8 cellular contexts compared by ENCODE assay signal in genomic region chr2:219552382-219553167, GRCh38. TPM values are rescaled to one million over a fixed set of nuclear protein-coding genes. Genes with fewer than 3 reads are reported as not detected.
DNase-seq lines count a peak whose midpoint lies in the region; ATAC-seq and TF ChIP-seq lines count a peak whose summit lies in the region.

No MANE protein-coding gene starts in this region.

- H3K4me3 Mint-ChIP-seq in activated T-cell treated with anti-CD3 and anti-CD28 coated beads, Interleukin-2, amount 50 U/mL, for 24 hours, result peak overlapping the region; percentile 66

- peak; percentile 63 for DNase-seq in NOMO-1 treated with DMSO at 0.1 percent for 48 hours (lab: John Stamatoyannopoulos, UW; ENCODE audit: unreplicated experiment)
- peak; percentile 92 for DNase-seq in activated T-cell treated with anti-CD3 and anti-CD28 coated beads, Interleukin-2, amount 50 U/mL, for 24 hours
- peak; percentile 97 for DNase-seq in esophagus muscularis mucosa (ENCODE audit: extremely low spot score)
- peak; percentile 54 to 63 for DNase-seq in stimulated activated CD8-positive, alpha-beta memory T cell treated with anti-CD3 and anti-CD28 coated beads, Interleukin-4, amount 100 ng/mL, for 4 hours (ENCODE audit: low read depth in 2 of 2, low spot score in 1 of 2)

- H3K36me3 Mint-ChIP-seq in activated T-cell treated with anti-CD3 and anti-CD28 coated beads, Interleukin-2, amount 50 U/mL, for 24 hours (ENCODE audit: low read depth), result no peaks in the 10 kb centered on the region

- H3K4me1 ChIP-seq in BLaER1 treated with 17β-estradiol and CSF1 and Interleukin-3, amounts not matched to agents 10 nM and 100 nM, result peaks cover 0 to 13% (median 9%) of the 10 kb centered on the region in 10 experiments; a peak in 14 of 20 replicates
- peaks cover 18 to 28% (median 26%) of the 10 kb centered on the region in 4 donors for H3K4me1 ChIP-seq in esophagus muscularis mucosa
- H3K4me1 ChIP-seq in muscle layer of duodenum (ENCODE audit: control insufficient read depth in 1 of 2, insufficient read depth in 2 of 2, low read length in 2 of 2), result peaks cover 3 to 19% of the 10 kb centered on the region in 2 donors

- H3K4me2 ChIP-seq in BLaER1 treated with 17β-estradiol and CSF1 and Interleukin-3, amounts not matched to agents 10 nM and 100 nM, result peak overlapping the region; percentile 77 to 86 (median 83)

- H3K36me3 ChIP-seq in BLaER1 treated with 17β-estradiol and CSF1 and Interleukin-3, amounts not matched to agents 10 nM and 100 nM, result no peaks in the 10 kb centered on the region; a peak in 1 of 22 replicates
- peaks cover 4 to 49% (median 26%) of the 10 kb centered on the region in 4 donors for H3K36me3 ChIP-seq in esophagus muscularis mucosa
- H3K36me3 ChIP-seq in muscle layer of duodenum (ENCODE audit: control insufficient read depth in 1 of 2, insufficient read depth in 2 of 2, low read length in 2 of 2), result peaks cover 0 to 3% of the 10 kb centered on the region in 2 donors

- WGBS in esophagus muscularis mucosa, result 2% methylated on average over 42 of the region's 99 CpGs

- peak overlapping the region in 3 of 11 experiments; percentile 15 to 24 (median 21); a peak in 2 of 22 replicates for H3K27ac ChIP-seq in BLaER1 treated with 17β-estradiol and CSF1 and Interleukin-3, amounts not matched to agents 10 nM and 100 nM
- peak overlapping the region; percentile 73 to 80 (median 76) for H3K27ac ChIP-seq in esophagus muscularis mucosa (replicated peaks in 1 of 4)
- H3K27ac ChIP-seq in muscle layer of duodenum (ENCODE audit: low read length), result no peak overlapping the region

- TF ChIP-seq EP300 in esophagus muscularis mucosa (IDR thresholded peaks at IDR 0.05), result no peak

- H3K9ac ChIP-seq in BLaER1 treated with 17β-estradiol and CSF1 and Interleukin-3, amounts not matched to agents 10 nM and 100 nM, result peak overlapping the region in 9 of 11 experiments; percentile 35 to 70 (median 54); a peak in 12 of 22 replicates

- peaks cover 10% of the 10 kb centered on the region for H3K4me1 Mint-ChIP-seq in activated T-cell treated with anti-CD3 and anti-CD28 coated beads, Interleukin-2, amount 50 U/mL, for 24 hours (ENCODE audit: low read depth)

- peaks cover 0 to 18% (median 14%) of the 10 kb centered on the region in 11 experiments; a peak in 17 of 22 replicates for H3K27me3 ChIP-seq in BLaER1 treated with 17β-estradiol and CSF1 and Interleukin-3, amounts not matched to agents 10 nM and 100 nM
- H3K27me3 ChIP-seq in esophagus muscularis mucosa (peaks cover 0 to 9% (median 0%) of the 10 kb centered on the region in 4 donors), muscle layer of duodenum (ENCODE audit: low read depth, low read length) (no peaks in the 10 kb centered on the region)

- intact Hi-C loops in esophagus muscularis mucosa (cut with DNase I), result no loop called here

- ATAC-seq in GM19372 (IDR thresholded peaks at IDR 0.05; ENCODE audit: low read depth, unreplicated experiment) (peak; percentile 96), HG03457 (IDR thresholded peaks at IDR 0.05; ENCODE audit: unreplicated experiment) (peak; percentile 82)

- no peak for TF ChIP-seq POLR2A in esophagus muscularis mucosa (IDR thresholded peaks at IDR 0.05; ENCODE audit: low read depth)

- peaks cover 56% of the 10 kb centered on the region for H3K27me3 Mint-ChIP-seq in activated T-cell treated with anti-CD3 and anti-CD28 coated beads, Interleukin-2, amount 50 U/mL, for 24 hours

- TF ChIP-seq CTCF in esophagus muscularis mucosa (IDR thresholded peaks at IDR 0.05), result no peak

- H3K9me3 ChIP-seq in BLaER1 treated with 17β-estradiol and CSF1 and Interleukin-3, amounts not matched to agents 10 nM and 100 nM (replicated peaks in 1 of 11), result peaks cover 0 to 7% (median 0%) of the 10 kb centered on the region in 11 experiments; a peak in 3 of 22 replicates
- H3K9me3 ChIP-seq in esophagus muscularis mucosa (no peaks in the 10 kb centered on the region), muscle layer of duodenum (ENCODE audit: control insufficient read depth in 1 of 2, low read length in 2 of 2) (no peaks in the 10 kb centered on the region)

- no peak overlapping the region for H3K27ac Mint-ChIP-seq in activated T-cell treated with anti-CD3 and anti-CD28 coated beads, Interleukin-2, amount 50 U/mL, for 24 hours

- H3K4me3 ChIP-seq in BLaER1 treated with 17β-estradiol and CSF1 and Interleukin-3, amounts not matched to agents 10 nM and 100 nM, result peak overlapping the region; percentile 43 to 71 (median 58)
- H3K4me3 ChIP-seq in esophagus muscularis mucosa (peak overlapping the region; percentile 58 to 86 (median 62)), muscle layer of duodenum (ENCODE audit: low read depth in 1 of 2, low read length in 2 of 2) (peak overlapping the region; percentile 46 to 73)

- no peaks in the 10 kb centered on the region for H3K9me3 Mint-ChIP-seq in activated T-cell treated with anti-CD3 and anti-CD28 coated beads, Interleukin-2, amount 50 U/mL, for 24 hours

- H4K20me1 ChIP-seq in BLaER1 treated with 17β-estradiol and CSF1 and Interleukin-3, amounts not matched to agents 10 nM and 100 nM, result peaks cover 0 to 31% (median 0%) of the 10 kb centered on the region in 11 experiments; a peak in 5 of 22 replicates

RNA-seq across cellular contexts. Expression of gene TMEM198, which starts 8.7 kb away (rescaled TPM):
- 1 to 10 TPM; 3.7 to 4.7 (median 4.2) TPM for total RNA-seq in esophagus muscularis mucosa

RNA-seq across cellular contexts. Expression of gene CHPF, which starts 9.0 kb away (rescaled TPM):
- 10 to 100 TPM; 44.4 to 67.8 (median 58.4) TPM for total RNA-seq in esophagus muscularis mucosa

RNA-seq across cellular contexts. Expression of gene OBSL1, which starts 18.8 kb away (rescaled TPM):
- total RNA-seq in esophagus muscularis mucosa, result 100 to 1,000 TPM in 2 of 4 donors, 10 to 100 TPM in 2; 51.9 to 123 (median 99.2) TPM

RNA-seq across cellular contexts. Expression of gene INHA, which starts 19.5 kb away (rescaled TPM):
- under 1 TPM in 2 of 4 donors, not detected in 2; 0.45 to 0.75 TPM for total RNA-seq in esophagus muscularis mucosa

RNA-seq across cellular contexts. Expression of gene ASIC4, which starts 38.3 kb away (rescaled TPM):
- not detected for total RNA-seq in esophagus muscularis mucosa
